Comparison of ENCODE assay signal across 25 cellular contexts in the genomic region with DNA sequence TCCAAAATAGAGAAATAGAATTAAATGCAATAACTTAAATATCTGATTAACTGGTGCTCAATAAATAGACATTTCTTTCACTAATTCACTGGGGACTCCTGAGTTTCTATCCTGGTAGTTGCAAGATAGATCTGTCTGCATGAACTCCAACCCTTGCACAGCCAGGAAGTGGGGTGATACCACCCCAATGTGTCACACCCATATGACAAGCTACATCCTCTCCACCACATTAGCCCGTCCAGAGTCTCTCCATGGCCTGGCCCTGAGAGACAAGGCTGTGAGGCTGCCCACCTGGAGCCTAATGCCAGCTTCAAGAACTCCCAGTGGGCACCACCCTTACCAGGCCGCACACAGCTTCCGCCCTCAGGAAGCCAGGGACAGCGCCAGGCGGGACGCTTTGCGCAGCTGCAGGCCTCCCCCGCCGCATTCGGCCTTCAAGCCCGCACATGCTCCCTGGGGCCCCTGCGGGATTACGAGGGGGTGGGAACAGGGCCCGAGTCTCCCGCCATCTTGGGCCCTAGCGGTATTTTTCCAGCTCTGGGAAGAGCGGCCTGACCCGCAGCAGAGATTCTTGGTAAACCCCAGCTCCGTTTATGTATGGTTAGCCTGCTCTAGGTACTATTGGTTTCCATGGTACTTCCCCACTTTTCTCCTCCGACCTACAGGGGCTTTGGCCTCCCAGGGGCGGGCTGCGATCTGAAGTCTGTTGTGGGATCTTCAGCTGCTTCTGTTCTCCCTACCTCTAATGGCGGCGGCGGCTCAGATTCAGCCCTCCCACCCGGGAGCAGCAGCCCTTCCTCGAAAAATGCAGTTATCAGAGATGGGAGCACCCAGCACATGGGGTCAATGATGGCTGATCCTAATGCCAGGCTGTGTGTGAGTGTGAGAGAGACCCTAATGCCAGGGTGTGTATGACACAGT. TPM values are rescaled to one million over a fixed set of nuclear protein-coding genes. Genes with fewer than 3 reads are reported as not detected.
A peak's percentile ranks its signal among the peaks of the same experiment; 100 is the strongest.
DNase-seq lines count a peak whose midpoint lies in the region; ATAC-seq, FAIRE-seq and TF ChIP-seq lines count a peak whose summit lies in the region.
"Had no signal": no experiment of that assay in that cellular context is flagged by ENCODE, and none has a peak within 500 bp of the region (broad histone marks: within the 10 kb centered on the region; RNA-seq: fewer than 3 reads in every experiment).

A gene (plus strand): TSS at position 496 of the 921 bp plus-strand sequence. CDS start 13,500 bp downstream, outside the sequence.

- WGBS in K562 (ENCODE audit: insufficient coverage, low coverage, missing lambda C conversion rate) = 13% methylated on average over 26 of the region's 27 CpGs

- TF ChIP-seq EP300 in K562 (IDR thresholded peaks at IDR 0.05; ENCODE audit: low read length) = no peak

- peak within 1 kb of the TSS; percentile 24; the same call in 1 of the 2 replicates for H3K4me2 ChIP-seq in K562 (ENCODE audit: insufficient read depth, low read length)

- peak; percentile 28 for ATAC-seq in activated naive CD8-positive, alpha-beta T cell treated with anti-CD3 and anti-CD28 coated beads, Interleukin-2, amount 50 U/mL, for 24 hours
- ATAC-seq in K562 = peak; percentile 77

- no peak within 1 kb of the TSS for H3K4me3 ChIP-seq in K562
- H3K4me3 ChIP-seq: MG63, SK-N-MC had no signal

- no peaks in the 10 kb centered on the region for H3K9me3 ChIP-seq in K562 (replicated peaks; ENCODE audit: control insufficient read depth, insufficient read depth, low read depth, low read length)
- H3K9me3 ChIP-seq: MG63 had no signal

- H3K79me2 ChIP-seq in K562 (ENCODE audit: control insufficient read depth, insufficient read depth, low read length) = no peaks in the 10 kb centered on the region

- no peaks in the 10 kb centered on the region for H3K9me1 ChIP-seq in K562 (ENCODE audit: control insufficient read depth, insufficient read depth, low read length)

- no peaks in the 10 kb centered on the region for H3K9me3 Mint-ChIP-seq in activated naive CD8-positive, alpha-beta T cell treated with anti-CD3 and anti-CD28 coated beads, Interleukin-2, amount 50 U/mL, for 24 hours
- H3K9me3 Mint-ChIP-seq in activated naive CD8-positive, alpha-beta T cell treated with anti-CD3 and anti-CD28 coated beads for 36 hours = no peaks in the 10 kb centered on the region
- H3K9me3 Mint-ChIP-seq in osteocyte (ENCODE audit: unreplicated experiment) = no peaks in the 10 kb centered on the region

- H3K9ac ChIP-seq in K562 (ENCODE audit: insufficient read depth in 1 of 2, low read depth in 2 of 2, low read length in 2 of 2) = no peak within 1 kb of the TSS

- POLR2A ChIA-PET in K562 (lab: Yijun Ruan, JAX) = no interaction called here

- in situ Hi-C loops in K562 (cut with MboI) = no loop called here

- no peak within 1 kb of the TSS; the same call in 2 of the 3 replicates for H3K27ac ChIP-seq in K562 (ENCODE audit: extremely low read depth, low read depth, low read length)
- H3K27ac ChIP-seq: SK-N-MC had no signal

- TF ChIP-seq RAD21 in K562 (CRISPR knock-in tag; conservative IDR thresholded peaks at IDR 0.05 in 1 of 2, IDR thresholded peaks at IDR 0.05 in 1 of 2) = no peak

- H3K36me3 Mint-ChIP-seq in activated naive CD8-positive, alpha-beta T cell treated with anti-CD3 and anti-CD28 coated beads, Interleukin-2, amount 50 U/mL, for 24 hours (ENCODE audit: low read depth) = no peaks in the 10 kb centered on the region
- H3K36me3 Mint-ChIP-seq in activated naive CD8-positive, alpha-beta T cell treated with anti-CD3 and anti-CD28 coated beads for 36 hours = no peaks in the 10 kb centered on the region
- H3K36me3 Mint-ChIP-seq in osteocyte (ENCODE audit: unreplicated experiment) = no peaks in the 10 kb centered on the region

- TF ChIP-seq POLR2A in K562 (conservative IDR thresholded peaks at IDR 0.05) = no peak

- no peak for FAIRE-seq in K562 (lab: Jason Lieb, UNC)
- FAIRE-seq: H54 had no signal

- no peaks in the 10 kb centered on the region for H3K36me3 ChIP-seq in K562 (ENCODE audit: control insufficient read depth, insufficient read depth, low read length)
- H3K36me3 ChIP-seq: MG63 had no signal

- no peaks in the 10 kb centered on the region for H3K4me1 Mint-ChIP-seq in activated naive CD8-positive, alpha-beta T cell treated with anti-CD3 and anti-CD28 coated beads, Interleukin-2, amount 50 U/mL, for 24 hours
- H3K4me1 Mint-ChIP-seq in activated naive CD8-positive, alpha-beta T cell treated with anti-CD3 and anti-CD28 coated beads for 36 hours = no peaks in the 10 kb centered on the region
- no peaks in the 10 kb centered on the region for H3K4me1 Mint-ChIP-seq in osteocyte (ENCODE audit: unreplicated experiment)
- H3K4me1 Mint-ChIP-seq: B cell had no signal

- no peak within 1 kb of the TSS for H3K27ac Mint-ChIP-seq in activated naive CD8-positive, alpha-beta T cell treated with anti-CD3 and anti-CD28 coated beads, Interleukin-2, amount 50 U/mL, for 24 hours
- H3K27ac Mint-ChIP-seq in activated naive CD8-positive, alpha-beta T cell treated with anti-CD3 and anti-CD28 coated beads for 36 hours = no peak within 1 kb of the TSS
- H3K27ac Mint-ChIP-seq in osteocyte (ENCODE audit: unreplicated experiment) = no peak within 1 kb of the TSS
- H3K27ac Mint-ChIP-seq: B cell, HFFc6 had no signal

- intact Hi-C loops in K562 (cut with micrococcal nuclease) = no loop called here

- no TSS peak for BruUV-seq in K562 (replicated peaks; lab: Mats Ljungman, UMichigan)

- H3K4me1 ChIP-seq in K562 (replicated peaks in 1 of 2; ENCODE audit: control insufficient read depth in 2 of 2, insufficient read depth in 2 of 2, low read length in 2 of 2) = peaks cover 0 to 4% of the 10 kb centered on the region in 2 experiments; a peak in 2 of 5 replicates

- H3K27me3 ChIP-seq in K562 (ENCODE audit: control insufficient read depth in 2 of 2, insufficient read depth in 2 of 2, low read length in 2 of 2) = no peaks in the 10 kb centered on the region

- H4K20me1 ChIP-seq in K562 (replicated peaks; ENCODE audit: control insufficient read depth, insufficient read depth, low read length) = no peaks in the 10 kb centered on the region

- H3K27me3 Mint-ChIP-seq in activated naive CD8-positive, alpha-beta T cell treated with anti-CD3 and anti-CD28 coated beads, Interleukin-2, amount 50 U/mL, for 24 hours = peaks cover 7% of the 10 kb centered on the region
- peaks cover 4% of the 10 kb centered on the region for H3K27me3 Mint-ChIP-seq in activated naive CD8-positive, alpha-beta T cell treated with anti-CD3 and anti-CD28 coated beads for 36 hours
- peaks cover 38% of the 10 kb centered on the region for H3K27me3 Mint-ChIP-seq in osteocyte (ENCODE audit: unreplicated experiment)

- no peak within 1 kb of the TSS for H3K4me3 Mint-ChIP-seq in activated naive CD8-positive, alpha-beta T cell treated with anti-CD3 and anti-CD28 coated beads, Interleukin-2, amount 50 U/mL, for 24 hours
- H3K4me3 Mint-ChIP-seq in activated naive CD8-positive, alpha-beta T cell treated with anti-CD3 and anti-CD28 coated beads for 36 hours = no peak within 1 kb of the TSS
- no peak within 1 kb of the TSS for H3K4me3 Mint-ChIP-seq in osteocyte (ENCODE audit: unreplicated experiment)
- H3K4me3 Mint-ChIP-seq: B cell, HFFc6 had no signal

- CTCF ChIA-PET in K562 (lab: Yijun Ruan, JAX; ENCODE audit: low intra/inter-chr PET ratio) = no interaction called here

- TF ChIP-seq CTCF in K562 (IDR thresholded peaks at IDR 0.05 in 2 of 3, conservative IDR thresholded peaks at IDR 0.05 in 1 of 3; ENCODE audit: insufficient read depth in 2 of 3, low read depth in 1 of 3, low read length in 3 of 3) (no peak), osteocyte (IDR thresholded peaks at IDR 0.05) (no peak), GM20000 (IDR thresholded peaks at IDR 0.05; ENCODE audit: extremely low read depth, missing control alignments) (no peak)

- DNase-seq in activated naive CD8-positive, alpha-beta T cell treated with anti-CD3 and anti-CD28 coated beads, Interleukin-2, amount 50 U/mL, for 24 hours = no peak
- no peak for DNase-seq in activated naive CD8-positive, alpha-beta T cell treated with anti-CD3 and anti-CD28 coated beads for 36 hours
- peak; percentile 4 to 16 (median 8) for DNase-seq in K562 (ENCODE audit: extremely low read depth in 1 of 4, low spot score in 3 of 4)
- peak; percentile 82 for DNase-seq in osteocyte (ENCODE audit: extremely low spot score, unreplicated experiment)
- no peak for DNase-seq in stimulated activated CD4-positive, alpha-beta T cell treated with anti-CD3 and anti-CD28 coated beads, Interleukin-1b, Interleukin-23, amount 100 ng/mL, for 48 hours
- DNase-seq in NCI-H2029 treated with DMSO at 0.1 percent for 48 hours (lab: John Stamatoyannopoulos, UW) = no peak
- no peak for DNase-seq in GM20000 (ENCODE audit: low spot score)
- DNase-seq in NCI-H2196 (lab: John Stamatoyannopoulos, UW; ENCODE audit: unreplicated experiment) = no peak
- DNase-seq: 8988T, DMS79 treated with DMSO at 0.1 percent for 48 hours, GDM1, HFFc6, Karpas-422, MG63, NCI-H1092, NCI-H1694, NCI-H226, NCI-H524, NCI-H82, OCI-M1, SHP77 had no signal

- peak within 1 kb of the TSS; percentile 62 for H2AFZ ChIP-seq in K562 (ENCODE audit: low read depth, low read length)

TF ChIP-seq in K562, 482 proteins besides CTCF, POLR2A, EP300 and RAD21 (continues in another document):
- TF ChIP-seq POLR2G (IDR thresholded peaks at IDR 0.05; ENCODE audit: low read depth, low read length) (0 out of 2 replicates have a peak, but pooled peaks have one; percentile 34), RBFOX2 (IDR thresholded peaks at IDR 0.05; ENCODE audit: low read depth, low read length) (0 out of 2 replicates have a peak, but pooled peaks have one; percentile 20)

RNA-seq across cellular contexts. Expression of the gene that starts here (rescaled TPM):
- not detected for total RNA-seq in activated naive CD8-positive, alpha-beta T cell treated with anti-CD3 and anti-CD28 coated beads for 36 hours
- 0.40 TPM in 1 of 2 replicates, not detected in the other for total RNA-seq in K562 (2011; cell fraction: chromatin; rRNA removed; ENCODE audit: low replicate concordance)
- total RNA-seq in K562 (2011; cell fraction: nucleolus; rRNA removed) = not detected in 2 replicates
- total RNA-seq in K562 (2011; cell fraction: nucleoplasm; rRNA removed) = 0.15 TPM in 2 replicates
- 0.04 and 0.09 TPM in 2 replicates for total RNA-seq in K562 (2014; rRNA removed)
- total RNA-seq in K562 (2014; rRNA removed; fragmentation: Illumina TruSeq; extraction: Trizol) = 0.16 and 0.22 TPM in 2 replicates
- total RNA-seq in K562 (2015; rRNA removed; fragmentation: Illumina TruSeq; extraction: Trizol) = 0.18 and 0.19 TPM in 2 replicates
- 0.07 and 0.11 TPM in 2 replicates for total RNA-seq in K562 (2021)
- 0.01 TPM in 1 of 2 replicates, not detected in the other for polyA plus RNA-seq in K562 (2011; rRNA removed)
- polyA plus RNA-seq in K562 (2011; cell fraction: cytosol; rRNA removed) = 0.01 TPM in 1 of 2 replicates, not detected in the other
- 0.03 TPM in 1 of 2 replicates, not detected in the other for polyA plus RNA-seq in K562 (2011; cell fraction: nucleus; rRNA removed)
- polyA plus RNA-seq in K562 (2012) = 0.08 and 0.22 TPM in 2 replicates
- 0.06 and 0.10 TPM in 2 replicates for polyA plus RNA-seq in K562 (2014; fragmentation: Illumina TruSeq; extraction: Trizol)
- under 1 TPM; 0.01 to 0.04 TPM for polyA plus RNA-seq in K562 (2014; fragmentation: Nextera tagmentation; extraction: Ambion mirVana)
- not detected in 2 replicates for polyA plus RNA-seq in K562 (2014; rRNA removed)
- 0.04 and 0.06 TPM in 2 replicates for polyA minus RNA-seq in K562 (2011; rRNA and poly(A)+ RNA removed)
- not detected in 2 replicates for polyA minus RNA-seq in K562 (2011; cell fraction: cytosol; rRNA and poly(A)+ RNA removed)
- polyA minus RNA-seq in K562 (2011; cell fraction: nucleus; rRNA and poly(A)+ RNA removed) = 0.13 and 0.22 TPM in 2 replicates
- not detected in 2 replicates for total RNA-seq in osteocyte
- total RNA-seq: HFFc6, RPMI7951 had no signal

Comparison
In these comparisons a context has a peak if more than half of its experiments do, and no peak if none do; other contexts are left out.
1. Peak in DNase-seq, ATAC-seq and H3K4me2 ChIP-seq in K562; RNA of the gene not detected or under 1 TPM.
2. Peak in DNase-seq in osteocyte; RNA of the gene not detected or under 1 TPM.